4 cellular contexts compared by ENCODE assay signal in the genomic region with DNA sequence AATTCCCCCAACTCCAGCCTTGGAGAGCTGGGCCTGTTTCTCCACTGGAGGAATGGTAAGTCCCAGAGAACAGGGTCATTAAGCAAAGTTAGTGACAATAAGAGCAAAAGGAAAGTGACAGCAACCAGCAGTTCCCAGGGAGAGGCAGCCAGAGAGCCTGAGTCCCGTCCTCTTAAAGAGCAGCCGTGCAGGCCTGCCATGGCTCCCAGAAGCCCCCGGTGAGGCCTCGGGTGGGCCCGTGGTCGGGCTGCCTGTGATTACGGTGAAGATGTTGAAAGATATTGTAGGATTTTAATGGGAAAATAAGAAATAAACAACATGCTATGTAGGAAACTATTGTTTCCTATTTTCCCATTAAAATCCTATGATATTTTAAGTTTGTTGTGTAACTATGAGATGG.
"Had no signal": no experiment of that assay in that cellular context is flagged by ENCODE, and none has a peak within 500 bp of the region (broad histone marks: within the 10 kb centered on the region; RNA-seq: fewer than 3 reads in every experiment).

No MANE protein-coding gene starts in this region.

- H3K4me3 ChIP-seq: GM23248 had no signal

- H3K9ac ChIP-seq: GM23248 had no signal

- H3K4me1 Mint-ChIP-seq: H9 had no signal

- H3K4me3 Mint-ChIP-seq: H9 had no signal

- H3K9me3 Mint-ChIP-seq: H9 had no signal

- H3K27ac ChIP-seq: GM23248 had no signal

- H3K27ac Mint-ChIP-seq: H9 had no signal

- H2AFZ ChIP-seq: GM23248 had no signal

- DNase-seq: GM23248, H9, HCEC 1CT, IMR-90 had no signal
